ENCODE assay signal across 1 cellular context in genomic region chr10:69315100-69315542, GRCh38.
TF ChIP-seq lines count a peak whose summit lies in the region.

No MANE protein-coding gene starts in this region.

TF ChIP-seq in HepG2, 621 proteins besides CTCF, POLR2A, EP300 and RAD21 (continued from another document):
- TF ChIP-seq, protein P1, sequence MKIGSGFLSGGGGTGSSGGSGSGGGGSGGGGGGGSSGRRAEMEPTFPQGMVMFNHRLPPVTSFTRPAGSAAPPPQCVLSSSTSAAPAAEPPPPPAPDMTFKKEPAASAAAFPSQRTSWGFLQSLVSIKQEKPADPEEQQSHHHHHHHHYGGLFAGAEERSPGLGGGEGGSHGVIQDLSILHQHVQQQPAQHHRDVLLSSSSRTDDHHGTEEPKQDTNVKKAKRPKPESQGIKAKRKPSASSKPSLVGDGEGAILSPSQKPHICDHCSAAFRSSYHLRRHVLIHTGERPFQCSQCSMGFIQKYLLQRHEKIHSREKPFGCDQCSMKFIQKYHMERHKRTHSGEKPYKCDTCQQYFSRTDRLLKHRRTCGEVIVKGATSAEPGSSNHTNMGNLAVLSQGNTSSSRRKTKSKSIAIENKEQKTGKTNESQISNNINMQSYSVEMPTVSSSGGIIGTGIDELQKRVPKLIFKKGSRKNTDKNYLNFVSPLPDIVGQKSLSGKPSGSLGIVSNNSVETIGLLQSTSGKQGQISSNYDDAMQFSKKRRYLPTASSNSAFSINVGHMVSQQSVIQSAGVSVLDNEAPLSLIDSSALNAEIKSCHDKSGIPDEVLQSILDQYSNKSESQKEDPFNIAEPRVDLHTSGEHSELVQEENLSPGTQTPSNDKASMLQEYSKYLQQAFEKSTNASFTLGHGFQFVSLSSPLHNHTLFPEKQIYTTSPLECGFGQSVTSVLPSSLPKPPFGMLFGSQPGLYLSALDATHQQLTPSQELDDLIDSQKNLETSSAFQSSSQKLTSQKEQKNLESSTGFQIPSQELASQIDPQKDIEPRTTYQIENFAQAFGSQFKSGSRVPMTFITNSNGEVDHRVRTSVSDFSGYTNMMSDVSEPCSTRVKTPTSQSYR (CRISPR knock-in tag; IDR thresholded peaks at IDR 0.05; ENCODE audit: borderline replicate concordance): no peak
- no peak for TF ChIP-seq ZNF747 (CRISPR knock-in tag; IDR thresholded peaks at IDR 0.05; ENCODE audit: borderline replicate concordance)
- TF ChIP-seq, protein P2, sequence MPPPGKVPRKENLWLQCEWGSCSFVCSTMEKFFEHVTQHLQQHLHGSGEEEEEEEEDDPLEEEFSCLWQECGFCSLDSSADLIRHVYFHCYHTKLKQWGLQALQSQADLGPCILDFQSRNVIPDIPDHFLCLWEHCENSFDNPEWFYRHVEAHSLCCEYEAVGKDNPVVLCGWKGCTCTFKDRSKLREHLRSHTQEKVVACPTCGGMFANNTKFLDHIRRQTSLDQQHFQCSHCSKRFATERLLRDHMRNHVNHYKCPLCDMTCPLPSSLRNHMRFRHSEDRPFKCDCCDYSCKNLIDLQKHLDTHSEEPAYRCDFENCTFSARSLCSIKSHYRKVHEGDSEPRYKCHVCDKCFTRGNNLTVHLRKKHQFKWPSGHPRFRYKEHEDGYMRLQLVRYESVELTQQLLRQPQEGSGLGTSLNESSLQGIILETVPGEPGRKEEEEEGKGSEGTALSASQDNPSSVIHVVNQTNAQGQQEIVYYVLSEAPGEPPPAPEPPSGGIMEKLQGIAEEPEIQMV (CRISPR knock-in tag; IDR thresholded peaks at IDR 0.05; ENCODE audit: low read depth): no peak
- no peak for TF ChIP-seq SRSF1 (optimal IDR thresholded peaks at IDR 0.05; ENCODE audit: low read depth, low read length)
- no peak for TF ChIP-seq FOXA1 (IDR thresholded peaks at IDR 0.05)
- TF ChIP-seq FOXA1 (CRISPR knock-in tag; IDR thresholded peaks at IDR 0.05): peak; percentile 51
- TF ChIP-seq HHEX (CRISPR knock-in tag; IDR thresholded peaks at IDR 0.05): peak; percentile 58
- peak; percentile 42; the same call in 1 of the 2 replicates for TF ChIP-seq NR2F2 (IDR thresholded peaks at IDR 0.05; ENCODE audit: borderline replicate concordance, low read depth)
- TF ChIP-seq, protein P3, sequence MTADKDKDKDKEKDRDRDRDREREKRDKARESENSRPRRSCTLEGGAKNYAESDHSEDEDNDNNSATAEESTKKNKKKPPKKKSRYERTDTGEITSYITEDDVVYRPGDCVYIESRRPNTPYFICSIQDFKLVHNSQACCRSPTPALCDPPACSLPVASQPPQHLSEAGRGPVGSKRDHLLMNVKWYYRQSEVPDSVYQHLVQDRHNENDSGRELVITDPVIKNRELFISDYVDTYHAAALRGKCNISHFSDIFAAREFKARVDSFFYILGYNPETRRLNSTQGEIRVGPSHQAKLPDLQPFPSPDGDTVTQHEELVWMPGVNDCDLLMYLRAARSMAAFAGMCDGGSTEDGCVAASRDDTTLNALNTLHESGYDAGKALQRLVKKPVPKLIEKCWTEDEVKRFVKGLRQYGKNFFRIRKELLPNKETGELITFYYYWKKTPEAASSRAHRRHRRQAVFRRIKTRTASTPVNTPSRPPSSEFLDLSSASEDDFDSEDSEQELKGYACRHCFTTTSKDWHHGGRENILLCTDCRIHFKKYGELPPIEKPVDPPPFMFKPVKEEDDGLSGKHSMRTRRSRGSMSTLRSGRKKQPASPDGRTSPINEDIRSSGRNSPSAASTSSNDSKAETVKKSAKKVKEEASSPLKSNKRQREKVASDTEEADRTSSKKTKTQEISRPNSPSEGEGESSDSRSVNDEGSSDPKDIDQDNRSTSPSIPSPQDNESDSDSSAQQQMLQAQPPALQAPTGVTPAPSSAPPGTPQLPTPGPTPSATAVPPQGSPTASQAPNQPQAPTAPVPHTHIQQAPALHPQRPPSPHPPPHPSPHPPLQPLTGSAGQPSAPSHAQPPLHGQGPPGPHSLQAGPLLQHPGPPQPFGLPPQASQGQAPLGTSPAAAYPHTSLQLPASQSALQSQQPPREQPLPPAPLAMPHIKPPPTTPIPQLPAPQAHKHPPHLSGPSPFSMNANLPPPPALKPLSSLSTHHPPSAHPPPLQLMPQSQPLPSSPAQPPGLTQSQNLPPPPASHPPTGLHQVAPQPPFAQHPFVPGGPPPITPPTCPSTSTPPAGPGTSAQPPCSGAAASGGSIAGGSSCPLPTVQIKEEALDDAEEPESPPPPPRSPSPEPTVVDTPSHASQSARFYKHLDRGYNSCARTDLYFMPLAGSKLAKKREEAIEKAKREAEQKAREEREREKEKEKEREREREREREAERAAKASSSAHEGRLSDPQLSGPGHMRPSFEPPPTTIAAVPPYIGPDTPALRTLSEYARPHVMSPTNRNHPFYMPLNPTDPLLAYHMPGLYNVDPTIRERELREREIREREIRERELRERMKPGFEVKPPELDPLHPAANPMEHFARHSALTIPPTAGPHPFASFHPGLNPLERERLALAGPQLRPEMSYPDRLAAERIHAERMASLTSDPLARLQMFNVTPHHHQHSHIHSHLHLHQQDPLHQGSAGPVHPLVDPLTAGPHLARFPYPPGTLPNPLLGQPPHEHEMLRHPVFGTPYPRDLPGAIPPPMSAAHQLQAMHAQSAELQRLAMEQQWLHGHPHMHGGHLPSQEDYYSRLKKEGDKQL (CRISPR knock-in tag; IDR thresholded peaks at IDR 0.05; ENCODE audit: low read depth): peak; percentile 53; the same call in 1 of the 2 replicates
- no peak for TF ChIP-seq NFATC3 (CRISPR knock-in tag; IDR thresholded peaks at IDR 0.05)
- no peak for TF ChIP-seq ETV6 (CRISPR knock-in tag; conservative IDR thresholded peaks at IDR 0.05)
- TF ChIP-seq CEBPB (IDR thresholded peaks at IDR 0.05; ENCODE audit: borderline replicate concordance, low read depth, low read length): peak; percentile 58
- TF ChIP-seq GATAD2A (CRISPR knock-in tag; IDR thresholded peaks at IDR 0.05): 0 out of 2 replicates have a peak, but pooled peaks have one; percentile 10
- TF ChIP-seq NR2F6 (IDR thresholded peaks at IDR 0.05): peak; percentile 44; the same call in 1 of the 2 replicates
- no peak for TF ChIP-seq NR2F6 (CRISPR knock-in tag; IDR thresholded peaks at IDR 0.05)
